Comparison of ENCODE assay signal across 1 cellular context in genomic region chr19:1065606-1066109, GRCh38.
A peak's percentile ranks its signal among the peaks of the same experiment; 100 is the strongest.
TF ChIP-seq lines count a peak whose summit lies in the region.

No MANE protein-coding gene starts in this region.

TF ChIP-seq in HCT116, 20 proteins besides CTCF, POLR2A, EP300 and RAD21:
- peak; percentile 26; the same call in 1 of the 2 replicates for TF ChIP-seq SP1 (IDR thresholded peaks at IDR 0.05; ENCODE audit: low read depth)
- peak; percentile 45; the same call in 1 of the 2 replicates for TF ChIP-seq MAX (IDR thresholded peaks at IDR 0.05)
- no peak for TF ChIP-seq ZBTB33 (IDR thresholded peaks at IDR 0.05; ENCODE audit: extremely low read depth, insufficient replicate concordance, low read length)
- peak; percentile 57; the same call in 1 of the 2 replicates for TF ChIP-seq POLR2AphosphoS5 (IDR thresholded peaks at IDR 0.05; ENCODE audit: low read depth, low read length)
- peak; percentile 15; the same call in 1 of the 2 replicates for TF ChIP-seq ZFX (IDR thresholded peaks at IDR 0.05)
- no peak for TF ChIP-seq EZH2phosphoT487 (IDR thresholded peaks at IDR 0.05; ENCODE audit: borderline replicate concordance)
TF ChIP-seq in HCT116: peak in this region for 4.
